ENCODE assay signal across 13 cellular contexts in the genomic region with DNA sequence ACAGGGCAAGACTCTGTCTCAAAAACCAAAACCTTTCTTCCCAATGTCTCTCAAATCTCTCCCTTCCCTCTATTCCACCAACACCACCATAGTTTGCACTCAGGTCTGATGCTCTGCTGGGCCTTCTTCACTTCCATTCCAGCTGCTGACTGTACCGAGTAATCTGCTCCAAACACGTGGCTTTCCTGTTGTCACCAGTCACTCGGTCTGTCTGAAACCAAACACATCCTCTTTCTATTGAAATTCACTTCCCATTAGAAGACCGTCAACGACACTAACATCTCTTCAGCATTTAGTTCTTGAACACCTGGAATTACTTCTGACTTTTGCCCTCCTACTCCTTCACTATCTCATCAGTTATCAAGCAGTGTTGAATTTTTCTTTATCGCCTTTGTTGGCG. TPM values are rescaled to one million over a fixed set of nuclear protein-coding genes. Genes with fewer than 3 reads are reported as not detected.
DNase-seq lines count a peak whose midpoint lies in the region; ATAC-seq, FAIRE-seq and TF ChIP-seq lines count a peak whose summit lies in the region.
"Had no signal": no experiment of that assay in that cellular context is flagged by ENCODE, and none has a peak within 500 bp of the region (broad histone marks: within the 10 kb centered on the region; RNA-seq: fewer than 3 reads in every experiment).

No MANE protein-coding gene starts in this region.

- H3K27ac Mint-ChIP-seq in CD8-positive, alpha-beta memory T cell, result peak overlapping the region; percentile 3 to 99 (median 61)
- H3K27ac Mint-ChIP-seq in activated T-helper 1 cell treated with anti-CD3 and anti-CD28 coated beads, Interleukin-12 subunit alpha, Interleukin-12 subunit beta, Interleukin-2, Interleukin-4 antibody, amounts not matched to agents 30 ng/mL and 10 ng/mL and 1 ng/mL, durations not matched to agents 14 hours and 24 hours and 36 hours, result peak overlapping the region; percentile 32
- peak overlapping the region in 9 of 10 donors; percentile 0 to 77 (median 58) for H3K27ac Mint-ChIP-seq in naive thymus-derived CD8-positive, alpha-beta T cell
- no peak overlapping the region for H3K27ac Mint-ChIP-seq in Calu3 (ENCODE audit: unreplicated experiment)

- no peak overlapping the region for H3K27ac ChIP-seq in CD8-positive, alpha-beta memory T cell (ENCODE audit: low read depth, low read length)
- H3K27ac ChIP-seq in HL-60 (replicated peaks) (peak overlapping the region; percentile 44), small intestine (ENCODE audit: low read depth in 1 of 2, low read length in 1 of 2) (no peak overlapping the region)
- H3K27ac ChIP-seq: SJCRH30 had no signal

- no peak for ATAC-seq in naive thymus-derived CD8-positive, alpha-beta T cell
- ATAC-seq: activated CD4-positive, CD25-positive, alpha-beta regulatory T cell treated with anti-CD3 and anti-CD28 coated beads, Interleukin-2, amount 50 U/mL, for 24 hours had no signal

- POLR2A ChIA-PET in CD8-positive, alpha-beta memory T cell (lab: Charles Lee), result no interaction called here
- POLR2A ChIA-PET in naive thymus-derived CD8-positive, alpha-beta T cell (lab: Charles Lee), result no interaction called here

- H3K27me3 Mint-ChIP-seq in CD8-positive, alpha-beta memory T cell, result no peaks in the 10 kb centered on the region
- no peaks in the 10 kb centered on the region for H3K27me3 Mint-ChIP-seq in activated T-helper 1 cell treated with anti-CD3 and anti-CD28 coated beads, Interleukin-12 subunit alpha, Interleukin-12 subunit beta, Interleukin-2, Interleukin-4 antibody, amounts not matched to agents 30 ng/mL and 10 ng/mL and 1 ng/mL, durations not matched to agents 14 hours and 24 hours and 36 hours (ENCODE audit: insufficient read depth)
- H3K27me3 Mint-ChIP-seq in naive thymus-derived CD8-positive, alpha-beta T cell, result no peaks in the 10 kb centered on the region
- H3K27me3 Mint-ChIP-seq in Calu3 (ENCODE audit: unreplicated experiment), result no peaks in the 10 kb centered on the region

- intact Hi-C loops in activated T-helper 1 cell treated with anti-CD3 and anti-CD28 coated beads, Interleukin-12 subunit alpha, Interleukin-12 subunit beta, Interleukin-2, Interleukin-4 antibody, amounts not matched to agents 30 ng/mL and 10 ng/mL and 1 ng/mL, durations not matched to agents 14 hours and 24 hours and 36 hours (cut with micrococcal nuclease), result no loop called here
- intact Hi-C loops in Calu3 (cut with micrococcal nuclease; ENCODE audit: unreplicated experiment), result no loop called here

- H3K27me3 ChIP-seq in CD8-positive, alpha-beta memory T cell (ENCODE audit: insufficient read depth, low read length, poor library complexity, severe bottlenecking), result no peaks in the 10 kb centered on the region
- H3K27me3 ChIP-seq in HL-60 (ENCODE audit: insufficient read depth, poor library complexity, severe bottlenecking) (no peaks in the 10 kb centered on the region), small intestine (ENCODE audit: control insufficient read depth in 2 of 2, insufficient read depth in 2 of 2, low read length in 2 of 2) (no peaks in the 10 kb centered on the region)
- H3K27me3 ChIP-seq: SJCRH30 had no signal

- H3K9me3 ChIP-seq in CD8-positive, alpha-beta memory T cell (ENCODE audit: low read length), result no peaks in the 10 kb centered on the region
- H3K9me3 ChIP-seq in small intestine (ENCODE audit: control insufficient read depth, low read depth), result no peaks in the 10 kb centered on the region
- H3K9me3 ChIP-seq: SJCRH30 had no signal

- peaks cover 28 to 47% (median 32%) of the 10 kb centered on the region in 3 donors for H3K4me1 Mint-ChIP-seq in CD8-positive, alpha-beta memory T cell
- H3K4me1 Mint-ChIP-seq in activated T-helper 1 cell treated with anti-CD3 and anti-CD28 coated beads, Interleukin-12 subunit alpha, Interleukin-12 subunit beta, Interleukin-2, Interleukin-4 antibody, amounts not matched to agents 30 ng/mL and 10 ng/mL and 1 ng/mL, durations not matched to agents 14 hours and 24 hours and 36 hours (ENCODE audit: low read depth), result peaks cover 31% of the 10 kb centered on the region
- H3K4me1 Mint-ChIP-seq in naive thymus-derived CD8-positive, alpha-beta T cell, result peaks cover 16 to 54% (median 35%) of the 10 kb centered on the region in 4 donors
- H3K4me1 Mint-ChIP-seq in Calu3 (ENCODE audit: low read depth, unreplicated experiment), result peaks cover 10% of the 10 kb centered on the region

- no peak overlapping the region for H3K4me3 ChIP-seq in CD8-positive, alpha-beta memory T cell (ENCODE audit: low read length)
- H3K4me3 ChIP-seq in HL-60 (replicated peaks; ENCODE audit: insufficient read depth, low read length) (no peak overlapping the region), small intestine (ENCODE audit: low read depth in 1 of 2, low read length in 2 of 2) (no peak overlapping the region)
- H3K4me3 ChIP-seq: SJCRH30 had no signal

- H3K9me3 Mint-ChIP-seq in CD8-positive, alpha-beta memory T cell, result no peaks in the 10 kb centered on the region
- H3K9me3 Mint-ChIP-seq in activated T-helper 1 cell treated with anti-CD3 and anti-CD28 coated beads, Interleukin-12 subunit alpha, Interleukin-12 subunit beta, Interleukin-2, Interleukin-4 antibody, amounts not matched to agents 30 ng/mL and 10 ng/mL and 1 ng/mL, durations not matched to agents 14 hours and 24 hours and 36 hours, result no peaks in the 10 kb centered on the region
- no peaks in the 10 kb centered on the region for H3K9me3 Mint-ChIP-seq in naive thymus-derived CD8-positive, alpha-beta T cell
- no peaks in the 10 kb centered on the region for H3K9me3 Mint-ChIP-seq in Calu3 (ENCODE audit: low read depth, unreplicated experiment)

- BruUV-seq in Calu3 (replicated peaks; lab: Mats Ljungman, UMichigan), result no TSS peak

- TF ChIP-seq CTCF in HL-60 (IDR thresholded peaks at IDR 0.05; ENCODE audit: insufficient read depth, low read length) (no peak), Calu3 (IDR thresholded peaks at IDR 0.05; ENCODE audit: unreplicated experiment) (no peak)

- FAIRE-seq in small intestine (lab: Jason Lieb, UNC), result no peak
- FAIRE-seq: D721Med had no signal

- no peaks in the 10 kb centered on the region for H3K36me3 ChIP-seq in CD8-positive, alpha-beta memory T cell (ENCODE audit: insufficient read depth, low read length)
- H3K36me3 ChIP-seq in small intestine (ENCODE audit: control insufficient read depth in 2 of 2, insufficient read depth in 2 of 2, low read length in 2 of 2), result no peaks in the 10 kb centered on the region
- H3K36me3 ChIP-seq: SJCRH30 had no signal

- H3K4me3 Mint-ChIP-seq in CD8-positive, alpha-beta memory T cell, result peak overlapping the region in 1 of 7 donors; percentile 69
- peak overlapping the region; percentile 12 for H3K4me3 Mint-ChIP-seq in activated T-helper 1 cell treated with anti-CD3 and anti-CD28 coated beads, Interleukin-12 subunit alpha, Interleukin-12 subunit beta, Interleukin-2, Interleukin-4 antibody, amounts not matched to agents 30 ng/mL and 10 ng/mL and 1 ng/mL, durations not matched to agents 14 hours and 24 hours and 36 hours
- no peak overlapping the region for H3K4me3 Mint-ChIP-seq in naive thymus-derived CD8-positive, alpha-beta T cell
- H3K4me3 Mint-ChIP-seq in Calu3 (ENCODE audit: low read depth, unreplicated experiment), result no peak overlapping the region

- peaks cover 0 to 23% (median 2%) of the 10 kb centered on the region in 3 donors for H3K36me3 Mint-ChIP-seq in CD8-positive, alpha-beta memory T cell
- peaks cover 34% of the 10 kb centered on the region for H3K36me3 Mint-ChIP-seq in activated T-helper 1 cell treated with anti-CD3 and anti-CD28 coated beads, Interleukin-12 subunit alpha, Interleukin-12 subunit beta, Interleukin-2, Interleukin-4 antibody, amounts not matched to agents 30 ng/mL and 10 ng/mL and 1 ng/mL, durations not matched to agents 14 hours and 24 hours and 36 hours (ENCODE audit: low read depth)
- peaks cover 0 to 9% (median 5%) of the 10 kb centered on the region in 3 donors for H3K36me3 Mint-ChIP-seq in naive thymus-derived CD8-positive, alpha-beta T cell
- peaks cover 40% of the 10 kb centered on the region for H3K36me3 Mint-ChIP-seq in Calu3 (ENCODE audit: insufficient read depth, unreplicated experiment)

- peaks cover 10% of the 10 kb centered on the region for H3K4me1 ChIP-seq in CD8-positive, alpha-beta memory T cell (ENCODE audit: insufficient read depth, low read length)
- peaks cover 0 to 2% of the 10 kb centered on the region in 2 donors for H3K4me1 ChIP-seq in small intestine (ENCODE audit: control insufficient read depth in 2 of 2, insufficient read depth in 1 of 2, low read depth in 1 of 2, low read length in 1 of 2)
- H3K4me1 ChIP-seq: SJCRH30 had no signal

- no peak for DNase-seq in CD8-positive, alpha-beta memory T cell
- DNase-seq in HL-60 (ENCODE audit: low read depth in 1 of 2, low spot score in 1 of 2) (peak in 1 of 2 experiments; percentile 75), small intestine (no peak), Calu3 (no peak), NCI-H2081 treated with DMSO at 0.1 percent for 48 hours (lab: John Stamatoyannopoulos, UW) (no peak)
- DNase-seq in activated T-helper 1 cell treated with anti-CD3 and anti-CD28 coated beads, Interleukin-12 subunit alpha, Interleukin-12 subunit beta, Interleukin-2, Interleukin-4 antibody, amounts not matched to agents 30 ng/mL and 10 ng/mL and 1 ng/mL, durations not matched to agents 14 hours and 24 hours and 36 hours (ENCODE audit: low spot score), result no peak
- no peak for DNase-seq in naive thymus-derived CD8-positive, alpha-beta T cell
- DNase-seq: H7, NCI-H1694 treated with DMSO at 0.1 percent for 48 hours, NCI-H69, SJCRH30 had no signal

- CTCF ChIA-PET in CD8-positive, alpha-beta memory T cell (lab: Charles Lee), result interaction anchor here (1.3 to 1.5 kb wide), 4 partner anchors 21 to 231 kb away, joined by 3 to 4 read pairs (median 4); no protein-coding TSS in a partner anchor
- CTCF ChIA-PET in Calu3 (lab: Charles Lee), result no interaction called here

- 22 to 46% (median 31%) methylated on average over 7 of the region's 7 CpGs for WGBS in small intestine, 3 donors

RNA-seq across cellular contexts. Expression of gene NRF1, which starts 4.7 kb away (rescaled TPM):
- 10 to 100 TPM; 22.6 to 23.7 TPM for total RNA-seq in CD8-positive, alpha-beta memory T cell
- polyA plus RNA-seq in CD8-positive, alpha-beta memory T cell, result 23.3 TPM
- 22.8 and 25.9 TPM in 2 replicates for total RNA-seq in activated T-helper 1 cell treated with anti-CD3 and anti-CD28 coated beads, Interleukin-12 subunit alpha, Interleukin-12 subunit beta, Interleukin-2, Interleukin-4 antibody, amounts not matched to agents 30 ng/mL and 10 ng/mL and 1 ng/mL, durations not matched to agents 14 hours and 24 hours and 36 hours
- 10 to 100 TPM; 44.3 to 45.0 TPM for total RNA-seq in naive thymus-derived CD8-positive, alpha-beta T cell
- 10 to 100 TPM; 11.7 to 22.5 (median 19.6) TPM for polyA plus RNA-seq in naive thymus-derived CD8-positive, alpha-beta T cell
- 1 to 10 TPM; 7.6 to 9.7 (median 8.8) TPM for polyA plus RNA-seq in small intestine
- total RNA-seq in Calu3 (2022), result 17.6 and 22.1 TPM in 2 replicates
